In genomic region chr15:60362318-60363023, GRCh38 we compare ENCODE assay signal across 9 cellular contexts. TPM values are rescaled to one million over a fixed set of nuclear protein-coding genes. Genes with fewer than 3 reads are reported as not detected.
DNase-seq lines count a peak whose midpoint lies in the region; ATAC-seq and TF ChIP-seq lines count a peak whose summit lies in the region.
"Had no signal": no experiment of that assay in that cellular context is flagged by ENCODE, and none has a peak within 500 bp of the region (broad histone marks: within the 10 kb centered on the region; RNA-seq: fewer than 3 reads in every experiment).

No MANE protein-coding gene starts in this region.

- H3K27ac ChIP-seq in left lung, result peak overlapping the region; percentile 13 to 58
- H3K27ac ChIP-seq in vagina, result peak overlapping the region; percentile 18

- H3K27me3 Mint-ChIP-seq in activated naive CD8-positive, alpha-beta T cell, result no peaks in the 10 kb centered on the region

- ATAC-seq in left lung (peak; percentile 36), GM21576 (IDR thresholded peaks at IDR 0.05; ENCODE audit: unreplicated experiment) (no peak)

- H3K27me3 ChIP-seq in left lung, result no peaks in the 10 kb centered on the region
- no peaks in the 10 kb centered on the region for H3K27me3 ChIP-seq in vagina
- H3K27me3 ChIP-seq: pancreas had no signal

- no peak for TF ChIP-seq CTCF in left lung (IDR thresholded peaks at IDR 0.05)
- TF ChIP-seq CTCF in vagina (IDR thresholded peaks at IDR 0.05), result no peak

- no peaks in the 10 kb centered on the region for H3K9me3 Mint-ChIP-seq in activated naive CD8-positive, alpha-beta T cell (ENCODE audit: low read depth)

- TF ChIP-seq POLR2A in vagina (IDR thresholded peaks at IDR 0.05), result no peak

- H3K9me3 ChIP-seq in left lung (no peaks in the 10 kb centered on the region), vagina (no peaks in the 10 kb centered on the region)
- H3K9me3 ChIP-seq: pancreas had no signal

- peak overlapping the region; percentile 6 for H3K27ac Mint-ChIP-seq in activated naive CD8-positive, alpha-beta T cell

- peaks cover 10% of the 10 kb centered on the region for H3K4me1 Mint-ChIP-seq in activated naive CD8-positive, alpha-beta T cell (ENCODE audit: low read depth)

- H3K4me3 ChIP-seq in left lung (no peak overlapping the region), vagina (no peak overlapping the region)
- H3K4me3 ChIP-seq: pancreas had no signal

- H3K4me1 ChIP-seq in left lung, result peaks cover 0 to 29% of the 10 kb centered on the region in 2 donors
- H3K4me1 ChIP-seq in vagina, result peaks cover 57% of the 10 kb centered on the region
- H3K4me1 ChIP-seq: pancreas had no signal

- H3K36me3 ChIP-seq in left lung, result peaks cover 2 to 78% of the 10 kb centered on the region in 2 donors
- peaks cover 0 to 38% of the 10 kb centered on the region in 2 donors for H3K36me3 ChIP-seq in vagina

- H3K36me3 Mint-ChIP-seq in activated naive CD8-positive, alpha-beta T cell, result peaks cover 4% of the 10 kb centered on the region

- intact Hi-C loops in left lung (cut with DNase I), result no loop called here
- intact Hi-C loops in vagina (cut with DNase I), result no loop called here

- no peak overlapping the region for H3K4me3 Mint-ChIP-seq in activated naive CD8-positive, alpha-beta T cell

- DNase-seq in activated naive CD4-positive, alpha-beta T cell treated with Interleukin-2 at 50 U/mL for 16 hours, result peak; percentile 60
- DNase-seq in activated naive CD4-positive, alpha-beta T cell (lab: John Stamatoyannopoulos, UW), result no peak
- DNase-seq in left lung (no peak), vagina (ENCODE audit: extremely low spot score in 2 of 2) (no peak), nucleus accumbens (lab: John Stamatoyannopoulos, UW) (no peak), glomerular visceral epithelial cell (ENCODE audit: extremely low spot score) (no peak)
- DNase-seq: pancreas had no signal

RNA-seq across cellular contexts. Expression of gene ANXA2, which starts 35.3 kb away (rescaled TPM):
- total RNA-seq in left lung (1,000 to 10,000 TPM; 1,567 to 1,593 TPM), vagina (1,230 TPM)
